1 cellular context compared by ENCODE assay signal in the genomic region with DNA sequence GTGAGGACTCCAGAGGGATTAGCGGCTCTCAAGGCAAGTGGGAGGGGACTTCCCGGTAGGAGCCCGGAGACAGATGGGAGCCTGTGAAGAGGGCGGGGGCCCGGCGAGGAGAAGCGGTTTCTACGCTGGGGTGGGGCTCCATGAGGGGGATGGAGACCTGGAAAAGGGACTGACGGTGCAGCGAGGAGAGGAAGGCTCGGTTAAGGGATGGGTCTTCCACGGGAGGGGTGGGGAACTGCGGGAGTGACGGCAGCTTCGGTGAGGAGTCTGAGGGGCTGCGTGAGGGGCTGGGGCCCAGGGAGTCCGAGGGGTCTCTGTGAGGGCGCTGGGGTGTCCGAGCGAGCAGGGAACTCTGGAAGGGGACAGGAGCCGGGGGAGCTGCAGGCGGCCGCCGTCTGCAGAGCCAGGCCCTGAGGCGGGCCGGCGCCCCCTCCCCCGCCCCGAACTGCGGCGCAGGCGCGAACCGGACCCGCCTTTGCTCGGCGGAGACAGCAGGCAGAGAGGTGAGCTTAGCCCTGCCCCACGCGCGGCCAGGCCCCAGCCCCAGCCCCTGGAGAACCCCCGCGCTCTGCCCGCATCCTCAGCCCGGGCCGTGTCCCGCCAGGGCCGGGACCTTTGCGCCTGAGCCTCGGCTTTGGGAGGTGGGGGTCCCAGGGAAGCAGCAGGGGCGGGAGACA.
TF ChIP-seq lines count a peak whose summit lies in the region.

TSS of gene NRSN2 (plus strand) at position 472 of the 677 bp plus-strand sequence. CDS start 2,533 bp downstream, outside the sequence.

TF ChIP-seq in HepG2, 621 proteins besides CTCF, POLR2A, EP300 and RAD21 (continued from another document and continues in another):
- TF ChIP-seq TIGD3 (CRISPR knock-in tag; IDR thresholded peaks at IDR 0.05; ENCODE audit: borderline replicate concordance) (no peak), U2AF2 (IDR thresholded peaks at IDR 0.05; ENCODE audit: low read depth, low read length) (no peak), ZNF598 (CRISPR knock-in tag; IDR thresholded peaks at IDR 0.05; ENCODE audit: borderline replicate concordance) (no peak), ZNF496 (CRISPR knock-in tag; IDR thresholded peaks at IDR 0.05; ENCODE audit: insufficient replicate concordance) (no peak), HNF4G (IDR thresholded peaks at IDR 0.05; ENCODE audit: borderline replicate concordance, low read depth, low read length) (no peak), HNF4G (CRISPR knock-in tag; IDR thresholded peaks at IDR 0.05; ENCODE audit: borderline replicate concordance, low read depth) (no peak), ZNF747 (CRISPR knock-in tag; IDR thresholded peaks at IDR 0.05; ENCODE audit: borderline replicate concordance) (no peak), ZNF687 (CRISPR knock-in tag; IDR thresholded peaks at IDR 0.05) (peak; percentile 64), IKZF1 (IDR thresholded peaks at IDR 0.05) (no peak), MLX (CRISPR knock-in tag; IDR thresholded peaks at IDR 0.05) (no peak), KDM6A (CRISPR knock-in tag; IDR thresholded peaks at IDR 0.05; ENCODE audit: low read depth) (no peak; the same call in 1 of the 2 replicates), NCOA1 (CRISPR knock-in tag; IDR thresholded peaks at IDR 0.05) (no peak; the same call in 1 of the 2 replicates), CENPBD1 (CRISPR knock-in tag; IDR thresholded peaks at IDR 0.05; ENCODE audit: borderline replicate concordance, low read depth) (0 out of 2 replicates have a peak, but pooled peaks have one; percentile 7), ATF6 (CRISPR knock-in tag; conservative IDR thresholded peaks at IDR 0.05) (peak; percentile 67; the same call in 1 of the 2 replicates), UBTF (CRISPR knock-in tag; IDR thresholded peaks at IDR 0.05) (no peak), MED8 (CRISPR knock-in tag; IDR thresholded peaks at IDR 0.05; ENCODE audit: insufficient replicate concordance) (peak; percentile 16), TARDBP (CRISPR knock-in tag; IDR thresholded peaks at IDR 0.05) (peak; percentile 76), POLR2AphosphoS5 (IDR thresholded peaks at IDR 0.05; ENCODE audit: low read depth, low read length) (peak; percentile 58; the same call in 1 of the 2 replicates), MBNL3 (CRISPR knock-in tag; conservative IDR thresholded peaks at IDR 0.05) (no peak), BRCA1 (CRISPR knock-in tag; IDR thresholded peaks at IDR 0.05) (no peak), AKAP8 (CRISPR knock-in tag; IDR thresholded peaks at IDR 0.05) (no peak), ZNF484 (CRISPR knock-in tag; IDR thresholded peaks at IDR 0.05; ENCODE audit: borderline replicate concordance, low read depth) (0 out of 2 replicates have a peak, but pooled peaks have one; percentile 65), KDM5A (IDR thresholded peaks at IDR 0.05; ENCODE audit: borderline replicate concordance, low read length) (no peak), BCL6 (CRISPR knock-in tag; IDR thresholded peaks at IDR 0.05) (no peak; the same call in 1 of the 2 replicates), PHF5A (CRISPR knock-in tag; IDR thresholded peaks at IDR 0.05; ENCODE audit: low read depth, unreplicated experiment) (no peak), ZNF672 (CRISPR knock-in tag; IDR thresholded peaks at IDR 0.05) (no peak), ZSCAN31 (CRISPR knock-in tag; IDR thresholded peaks at IDR 0.05; ENCODE audit: low read depth) (no peak), ZFX (CRISPR knock-in tag; IDR thresholded peaks at IDR 0.05; ENCODE audit: low read depth) (peak; percentile 74), ZNF605 (CRISPR knock-in tag; IDR thresholded peaks at IDR 0.05) (no peak; the same call in 1 of the 2 replicates), ZNF362 (CRISPR knock-in tag; IDR thresholded peaks at IDR 0.05; ENCODE audit: borderline replicate concordance) (no peak), ZSCAN21 (CRISPR knock-in tag; IDR thresholded peaks at IDR 0.05; ENCODE audit: borderline replicate concordance) (peak; percentile 32; the same call in 1 of the 2 replicates), ZC3H4 (CRISPR knock-in tag; IDR thresholded peaks at IDR 0.05; ENCODE audit: borderline replicate concordance) (no peak; the same call in 1 of the 2 replicates)
- TF ChIP-seq, protein P1, sequence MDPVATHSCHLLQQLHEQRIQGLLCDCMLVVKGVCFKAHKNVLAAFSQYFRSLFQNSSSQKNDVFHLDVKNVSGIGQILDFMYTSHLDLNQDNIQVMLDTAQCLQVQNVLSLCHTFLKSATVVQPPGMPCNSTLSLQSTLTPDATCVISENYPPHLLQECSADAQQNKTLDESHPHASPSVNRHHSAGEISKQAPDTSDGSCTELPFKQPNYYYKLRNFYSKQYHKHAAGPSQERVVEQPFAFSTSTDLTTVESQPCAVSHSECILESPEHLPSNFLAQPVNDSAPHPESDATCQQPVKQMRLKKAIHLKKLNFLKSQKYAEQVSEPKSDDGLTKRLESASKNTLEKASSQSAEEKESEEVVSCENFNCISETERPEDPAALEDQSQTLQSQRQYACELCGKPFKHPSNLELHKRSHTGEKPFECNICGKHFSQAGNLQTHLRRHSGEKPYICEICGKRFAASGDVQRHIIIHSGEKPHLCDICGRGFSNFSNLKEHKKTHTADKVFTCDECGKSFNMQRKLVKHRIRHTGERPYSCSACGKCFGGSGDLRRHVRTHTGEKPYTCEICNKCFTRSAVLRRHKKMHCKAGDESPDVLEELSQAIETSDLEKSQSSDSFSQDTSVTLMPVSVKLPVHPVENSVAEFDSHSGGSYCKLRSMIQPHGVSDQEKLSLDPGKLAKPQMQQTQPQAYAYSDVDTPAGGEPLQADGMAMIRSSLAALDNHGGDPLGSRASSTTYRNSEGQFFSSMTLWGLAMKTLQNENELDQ (CRISPR knock-in tag; IDR thresholded peaks at IDR 0.05; ENCODE audit: borderline replicate concordance) = peak; percentile 14; the same call in 1 of the 2 replicates
- TF ChIP-seq, protein P2, sequence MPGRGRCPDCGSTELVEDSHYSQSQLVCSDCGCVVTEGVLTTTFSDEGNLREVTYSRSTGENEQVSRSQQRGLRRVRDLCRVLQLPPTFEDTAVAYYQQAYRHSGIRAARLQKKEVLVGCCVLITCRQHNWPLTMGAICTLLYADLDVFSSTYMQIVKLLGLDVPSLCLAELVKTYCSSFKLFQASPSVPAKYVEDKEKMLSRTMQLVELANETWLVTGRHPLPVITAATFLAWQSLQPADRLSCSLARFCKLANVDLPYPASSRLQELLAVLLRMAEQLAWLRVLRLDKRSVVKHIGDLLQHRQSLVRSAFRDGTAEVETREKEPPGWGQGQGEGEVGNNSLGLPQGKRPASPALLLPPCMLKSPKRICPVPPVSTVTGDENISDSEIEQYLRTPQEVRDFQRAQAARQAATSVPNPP (CRISPR knock-in tag; IDR thresholded peaks at IDR 0.05) = peak; percentile 15; the same call in 1 of the 2 replicates
